16 cellular contexts compared by ENCODE assay signal in genomic region chr4:108003964-108004630, GRCh38. TPM values are rescaled to one million over a fixed set of nuclear protein-coding genes. Genes with fewer than 3 reads are reported as not detected.
DNase-seq lines count a peak whose midpoint lies in the region; ATAC-seq and TF ChIP-seq lines count a peak whose summit lies in the region.
"Had no signal": no experiment of that assay in that cellular context is flagged by ENCODE, and none has a peak within 500 bp of the region (broad histone marks: within the 10 kb centered on the region; RNA-seq: fewer than 3 reads in every experiment).

No MANE protein-coding gene starts in this region.

- no peak overlapping the region for H2AFZ ChIP-seq in neural progenitor cell (replicated peaks)

- peaks cover 20% of the 10 kb centered on the region for H3K79me2 ChIP-seq in neural progenitor cell (ENCODE audit: low read depth)

- intact Hi-C loops in dorsolateral prefrontal cortex (cut with DNase I) = no loop called here

- peak overlapping the region; percentile 21 for H3K27ac Mint-ChIP-seq in neural progenitor cell
- H3K27ac Mint-ChIP-seq: stimulated activated memory B cell treated with anti-CD40 and anti-IgM and Interleukin-4, amounts not matched to agents 10 μg/mL and 1 μg/mL and 100 μg/mL, for 72 hours had no signal

- no peak overlapping the region for H3K4me3 ChIP-seq in neural progenitor cell
- H3K4me3 ChIP-seq in dorsolateral prefrontal cortex = no peak overlapping the region
- H3K4me3 ChIP-seq: cardiac muscle cell, pancreas, vagina had no signal

- TF ChIP-seq CTCF in neural progenitor cell (IDR thresholded peaks at IDR 0.05) (no peak), dorsolateral prefrontal cortex (IDR thresholded peaks at IDR 0.05 in 54 of 56, conservative IDR thresholded peaks at IDR 0.05 in 2 of 56; ENCODE audit: low read depth in 1 of 56, partially characterized antibody in 56 of 56) (no peak)

- peaks cover 11% of the 10 kb centered on the region for H3K36me3 Mint-ChIP-seq in activated T-cell treated with anti-CD3 and anti-CD28 coated beads, Interleukin-2, amount 50 U/mL, for 4 hours (ENCODE audit: insufficient read depth)
- peaks cover 61% of the 10 kb centered on the region for H3K36me3 Mint-ChIP-seq in neural progenitor cell

- no peak overlapping the region for H3K4me3 Mint-ChIP-seq in activated T-cell treated with anti-CD3 and anti-CD28 coated beads, Interleukin-2, amount 50 U/mL, for 4 hours
- H3K4me3 Mint-ChIP-seq in neural progenitor cell = no peak overlapping the region
- H3K4me3 Mint-ChIP-seq: stimulated activated memory B cell treated with anti-CD40 and anti-IgM and Interleukin-4, amounts not matched to agents 10 μg/mL and 1 μg/mL and 100 μg/mL, for 72 hours had no signal

- no peaks in the 10 kb centered on the region for H3K27me3 Mint-ChIP-seq in activated T-cell treated with anti-CD3 and anti-CD28 coated beads, Interleukin-2, amount 50 U/mL, for 4 hours (ENCODE audit: low read depth)
- peaks cover 3% of the 10 kb centered on the region for H3K27me3 Mint-ChIP-seq in neural progenitor cell (ENCODE audit: insufficient read depth, low read depth)
- H3K27me3 Mint-ChIP-seq: stimulated activated memory B cell treated with anti-CD40 and anti-IgM and Interleukin-4, amounts not matched to agents 10 μg/mL and 1 μg/mL and 100 μg/mL, for 72 hours had no signal

- H3K4me1 Mint-ChIP-seq in activated T-cell treated with anti-CD3 and anti-CD28 coated beads, Interleukin-2, amount 50 U/mL, for 4 hours (ENCODE audit: low read depth) = peaks cover 24% of the 10 kb centered on the region
- H3K4me1 Mint-ChIP-seq in neural progenitor cell = peaks cover 10% of the 10 kb centered on the region

- no peaks in the 10 kb centered on the region for H3K36me3 ChIP-seq in neural progenitor cell
- H3K36me3 ChIP-seq: cardiac muscle cell, pancreas, vagina had no signal

- H3K9me3 Mint-ChIP-seq in activated T-cell treated with anti-CD3 and anti-CD28 coated beads, Interleukin-2, amount 50 U/mL, for 4 hours = no peaks in the 10 kb centered on the region
- peaks cover 16% of the 10 kb centered on the region for H3K9me3 Mint-ChIP-seq in neural progenitor cell
- H3K9me3 Mint-ChIP-seq: stimulated activated memory B cell treated with anti-CD40 and anti-IgM and Interleukin-4, amounts not matched to agents 10 μg/mL and 1 μg/mL and 100 μg/mL, for 72 hours had no signal

- H3K9ac ChIP-seq in neural progenitor cell = no peak overlapping the region

- no peak for DNase-seq in activated T-cell treated with anti-CD3 and anti-CD28 coated beads, Interleukin-2, amount 50 U/mL, for 4 hours
- DNase-seq in activated T-cell treated with anti-CD3 and anti-CD28 coated beads, Interleukin-2, amount 50 U/mL, for 48 hours = no peak
- DNase-seq in neural progenitor cell (ENCODE audit: low spot score) (no peak), EL (no peak), dorsolateral prefrontal cortex (no peak)
- DNase-seq: hypothalamus, left colon, NCI-H187, pancreas had no signal

- no peak overlapping the region for H3K27ac ChIP-seq in neural progenitor cell
- H3K27ac ChIP-seq in dorsolateral prefrontal cortex = no peak overlapping the region
- H3K27ac ChIP-seq: cardiac muscle cell, pancreas, vagina, VCaP had no signal

- H3F3A ChIP-seq in neural progenitor cell (ENCODE audit: low read depth) = no peaks in the 10 kb centered on the region

- peak; percentile 29 to 56 for ATAC-seq in activated T-cell treated with anti-CD3 and anti-CD28 coated beads, Interleukin-2, amount 50 U/mL, for 4 hours
- ATAC-seq in GM19023 (IDR thresholded peaks at IDR 0.05; ENCODE audit: unreplicated experiment) (peak; percentile 57), HG03432 (IDR thresholded peaks at IDR 0.05; ENCODE audit: unreplicated experiment) (peak; percentile 59), HG03196 (IDR thresholded peaks at IDR 0.05; ENCODE audit: unreplicated experiment) (no peak)
- ATAC-seq: left colon; pancreas; stimulated activated memory B cell treated with anti-CD40 and anti-IgM and Interleukin-4, amounts not matched to agents 10 μg/mL and 1 μg/mL and 100 μg/mL, for 72 hours had no signal

- no peaks in the 10 kb centered on the region for H3K4me1 ChIP-seq in neural progenitor cell
- H3K4me1 ChIP-seq: pancreas had no signal

- H3K9me3 ChIP-seq in neural progenitor cell (ENCODE audit: low read depth) = peaks cover 3% of the 10 kb centered on the region
- H3K9me3 ChIP-seq: pancreas, vagina had no signal

- H3K4me2 ChIP-seq in neural progenitor cell = no peak overlapping the region

- H3K27me3 ChIP-seq in neural progenitor cell (no peaks in the 10 kb centered on the region), dorsolateral prefrontal cortex (no peaks in the 10 kb centered on the region)
- H3K27me3 ChIP-seq: cardiac muscle cell, pancreas, vagina had no signal

- H4K20me1 ChIP-seq in neural progenitor cell (ENCODE audit: low read depth) = no peaks in the 10 kb centered on the region

RNA-seq across cellular contexts. Expression of gene HADH, which starts 14.4 kb away (rescaled TPM):
- total RNA-seq in activated T-cell treated with anti-CD3 and anti-CD28 coated beads, Interleukin-2, amount 50 U/mL, for 4 hours = 10 to 100 TPM; 21.1 to 26.4 (median 22.5) TPM
- total RNA-seq in neural progenitor cell (ENCODE audit: low replicate concordance) = 37.2 and 49.9 TPM in 2 replicates
- total RNA-seq in dorsolateral prefrontal cortex = 10 to 100 TPM; 23.3 to 43.1 (median 31.6) TPM
